Comparison of ENCODE assay signal across 22 cellular contexts in the genomic region with DNA sequence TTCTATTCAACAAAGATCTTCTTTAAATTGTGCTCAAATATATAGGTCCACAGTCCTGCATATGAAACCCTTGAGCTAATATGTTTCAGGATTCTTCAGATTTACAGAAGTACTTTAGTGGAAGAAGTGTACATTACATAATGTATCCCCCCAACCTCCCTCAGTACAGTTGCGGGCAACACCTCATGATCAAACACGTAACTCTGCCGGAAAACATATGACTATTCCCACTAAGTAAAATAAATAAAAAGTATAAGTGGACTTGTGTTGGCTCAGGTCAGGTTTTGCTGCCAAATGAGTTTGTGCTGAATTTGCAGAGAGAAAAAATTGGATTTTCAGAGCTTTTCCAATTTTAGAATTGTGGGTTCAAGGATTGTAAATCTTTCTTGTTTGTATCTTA.
"Had no signal": no experiment of that assay in that cellular context is flagged by ENCODE, and none has a peak within 500 bp of the region (broad histone marks: within the 10 kb centered on the region; RNA-seq: fewer than 3 reads in every experiment).

No MANE protein-coding gene starts in this region.

- H3K4me1 Mint-ChIP-seq: T-cell had no signal

- H3K9me3 ChIP-seq: MG63, SJCRH30 had no signal

- H3K27ac Mint-ChIP-seq: T-cell had no signal

- DNase-seq: Karpas-422, KG1, MG63, NCI-H1092, NCI-H1105 treated with DMSO at 0.1 percent for 48 hours, NCI-H1436 treated with DMSO at 0.1 percent for 48 hours, NCI-H1694, NCI-H187 treated with DMSO at 0.1 percent for 48 hours, NCI-H2029 treated with DMSO at 0.1 percent for 48 hours, NCI-H2107, NCI-H2227 treated with DMSO at 0.1 percent for 48 hours, NCI-H510A, NCI-H524 treated with DMSO at 0.1 percent for 48 hours, NCI-H69, NCI-H774, SHP77, SJCRH30, SW 1271, T-cell had no signal

- H3K9me3 Mint-ChIP-seq: T-cell had no signal

- H3K4me1 ChIP-seq: SJCRH30 had no signal

- H3K36me3 Mint-ChIP-seq: T-cell had no signal

- H3K27me3 ChIP-seq: MG63, SJCRH30 had no signal

- H3K36me3 ChIP-seq: MG63, SJCRH30 had no signal

- H3K4me3 ChIP-seq: MG63, SJCRH30, SK-N-MC had no signal

- H3K4me3 Mint-ChIP-seq: T-cell had no signal

- FAIRE-seq: RCC 7860 had no signal

- H3K27ac ChIP-seq: RWPE1, SJCRH30, SK-N-MC had no signal
